In the genomic region with DNA sequence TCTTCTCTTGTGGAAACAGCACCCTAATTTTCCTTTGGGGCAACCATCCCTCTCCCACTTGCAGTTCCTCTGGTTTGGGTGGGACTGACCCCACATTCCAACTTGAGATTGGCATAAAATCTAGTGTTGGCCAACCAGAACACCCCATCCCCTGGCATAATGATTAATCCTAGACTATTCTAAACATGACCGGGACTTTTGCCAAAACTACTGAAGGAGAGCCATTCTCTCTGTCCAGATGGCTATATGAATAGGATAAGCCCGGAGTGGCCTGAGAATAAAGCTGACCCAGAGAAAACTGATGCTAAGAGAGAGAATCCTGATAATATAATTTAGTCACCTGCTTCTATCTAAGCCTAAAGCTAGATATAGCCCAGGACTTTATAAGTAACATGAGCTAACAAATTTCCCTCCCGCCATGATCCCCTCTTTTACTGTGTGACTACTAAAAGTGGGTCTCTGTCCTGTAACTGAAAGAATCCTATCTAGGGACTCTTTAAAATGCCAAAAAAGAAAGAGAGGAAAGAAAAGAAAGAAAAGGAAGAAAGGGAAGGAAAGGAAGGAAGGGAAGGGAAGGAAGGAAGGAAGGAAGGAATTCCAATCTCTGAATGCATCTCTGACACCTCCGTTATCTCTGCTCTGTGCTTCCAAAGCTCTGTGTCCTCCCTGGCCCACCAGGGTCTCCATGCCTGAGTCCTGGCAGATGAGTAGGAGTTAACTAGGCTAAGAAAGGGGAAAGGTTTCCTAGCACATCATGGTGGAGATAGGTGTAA, we compare ENCODE assay signal across 13 cellular contexts. TPM values are rescaled to one million over a fixed set of nuclear protein-coding genes. Genes with fewer than 3 reads are reported as not detected.
A peak's percentile ranks its signal among the peaks of the same experiment; 100 is the strongest.
DNase-seq lines count a peak whose midpoint lies in the region; TF ChIP-seq lines count a peak whose summit lies in the region.
"Had no signal": no experiment of that assay in that cellular context is flagged by ENCODE, and none has a peak within 500 bp of the region (broad histone marks: within the 10 kb centered on the region; RNA-seq: fewer than 3 reads in every experiment).

No MANE protein-coding gene starts in this region.

- no peak overlapping the region for H3K4me3 ChIP-seq in cardiac fibroblast (replicated peaks in 1 of 2; ENCODE audit: low read depth in 2 of 2, low read length in 2 of 2)
- H3K4me3 ChIP-seq: HAP-1, psoas muscle had no signal

- TF ChIP-seq CTCF in cardiac fibroblast (IDR thresholded peaks at IDR 0.05; ENCODE audit: low read depth, low read length): no peak

- no peak for TF ChIP-seq POLR2A in erythroblast (IDR thresholded peaks at IDR 0.05; ENCODE audit: low read length)

- peak; percentile 30 for DNase-seq in COR-L47 (lab: John Stamatoyannopoulos, UW)
- peak; percentile 66 for DNase-seq in NCI-H1092 treated with DMSO at 0.1 percent for 48 hours (lab: John Stamatoyannopoulos, UW)
- DNase-seq in cardiac fibroblast (ENCODE audit: low read depth in 2 of 2): peak; percentile 53 to 65
- peak; percentile 64 for DNase-seq in midbrain (lab: John Stamatoyannopoulos, UW)
- DNase-seq in G401 (ENCODE audit: low spot score): no peak
- no peak for DNase-seq in DMS153 (lab: John Stamatoyannopoulos, UW)
- DNase-seq in erythroblast (lab: John Stamatoyannopoulos, UW): no peak
- no peak for DNase-seq in NCI-H1417 treated with DMSO at 0.1 percent for 48 hours (lab: John Stamatoyannopoulos, UW)
- DNase-seq: activated naive CD4-positive, alpha-beta T cell treated with Interleukin-2 at 50 U/mL for 16 hours; GF-D8; NCI-H1436 treated with DMSO at 0.1 percent for 48 hours; psoas muscle had no signal

- in situ Hi-C loops in G401 (cut with HindIII; ENCODE audit: low sequenced_read_pairs): no loop called here

RNA-seq across cellular contexts. Expression of a gene that starts 28.0 kb away (rescaled TPM):
- 81.7 and 113 TPM in 2 replicates for total RNA-seq in G401 (2014; rRNA removed; shearing (Covaris generic))

Comparison
In these comparisons a context has a peak if more than half of its experiments do, and no peak if none do; other contexts are left out.
1. DNase-seq: peak in COR-L47 (single experiment), NCI-H1092 treated with DMSO at 0.1 percent for 48 hours (single experiment), cardiac fibroblast (2 of 2) and midbrain (single experiment); none in G401 (single experiment), DMS153 (single experiment), erythroblast (0 of 2) and NCI-H1417 treated with DMSO at 0.1 percent for 48 hours (single experiment).